Comparison of ENCODE assay signal across 9 cellular contexts in genomic region chr15:29819979-29820801, GRCh38. TPM values are rescaled to one million over a fixed set of nuclear protein-coding genes. Genes with fewer than 3 reads are reported as not detected.
DNase-seq lines count a peak whose midpoint lies in the region; ATAC-seq, FAIRE-seq and TF ChIP-seq lines count a peak whose summit lies in the region.
"Had no signal": no experiment of that assay in that cellular context is flagged by ENCODE, and none has a peak within 500 bp of the region (broad histone marks: within the 10 kb centered on the region; RNA-seq: fewer than 3 reads in every experiment).

No MANE protein-coding gene starts in this region.

- H3K27me3 Mint-ChIP-seq in activated CD4-positive, alpha-beta memory T cell treated with anti-CD3 and anti-CD28 coated beads, Interleukin-2, amount 10 ng/mL, durations not matched to agents 7 days and 5 days = peaks cover 50% of the 10 kb centered on the region

- intact Hi-C loops in pancreas (cut with DNase I) = no loop called here

- no peaks in the 10 kb centered on the region for H3K4me1 ChIP-seq in BE2C
- peaks cover 4% of the 10 kb centered on the region for H3K4me1 ChIP-seq in SJCRH30
- peaks cover 7 to 27% (median 12%) of the 10 kb centered on the region in 3 donors for H3K4me1 ChIP-seq in pancreas

- H3K4me3 ChIP-seq in BE2C (ENCODE audit: low read depth, low read length) (peak overlapping the region; percentile 67; the same call in 1 of the 2 replicates), SJCRH30 (peak overlapping the region; percentile 100), fibroblast of the aortic adventitia (ENCODE audit: low read depth, low read length) (peak overlapping the region; percentile 82), pancreas (peak overlapping the region; percentile 4 to 95 (median 67))

- DNase-seq in BE2C (no peak), SJCRH30 (peak in 1 of 2 experiments; percentile 6), fibroblast of the aortic adventitia (ENCODE audit: low read depth) (no peak), pancreas (no peak), HPDE6-E6E7 (ENCODE audit: extremely low spot score) (no peak), ecto neural progenitor cell (ENCODE audit: low spot score) (no peak)
- DNase-seq in activated CD4-positive, alpha-beta memory T cell treated with anti-CD3 and anti-CD28 coated beads, Interleukin-2, amount 10 ng/mL, durations not matched to agents 7 days and 5 days = no peak
- DNase-seq: CD8-positive, alpha-beta T cell had no signal

- 8 to 10% methylated on average over 9 of the region's 9 CpGs for WGBS in pancreas, 2 donors

- no peak for ATAC-seq in pancreas
- ATAC-seq in HG03565 (IDR thresholded peaks at IDR 0.05; ENCODE audit: unreplicated experiment) = no peak
- ATAC-seq: CD8-positive, alpha-beta T cell had no signal

- H3K4me1 Mint-ChIP-seq in activated CD4-positive, alpha-beta memory T cell treated with anti-CD3 and anti-CD28 coated beads, Interleukin-2, amount 10 ng/mL, durations not matched to agents 7 days and 5 days = peaks cover 5% of the 10 kb centered on the region

- CTCF ChIA-PET in activated CD4-positive, alpha-beta memory T cell treated with anti-CD3 and anti-CD28 coated beads, Interleukin-2, amount 10 ng/mL, durations not matched to agents 7 days and 5 days (lab: Charles Lee) = interaction anchor here (0.7 kb wide), 1 partner anchor 19 kb away, joined by 3 read pairs; no protein-coding TSS in a partner anchor

- H3K36me3 ChIP-seq in BE2C (no peaks in the 10 kb centered on the region; the same call in 1 of the 2 replicates), SJCRH30 (no peaks in the 10 kb centered on the region), pancreas (no peaks in the 10 kb centered on the region)

- H3K36me3 Mint-ChIP-seq in activated CD4-positive, alpha-beta memory T cell treated with anti-CD3 and anti-CD28 coated beads, Interleukin-2, amount 10 ng/mL, durations not matched to agents 7 days and 5 days (ENCODE audit: low read depth) = peaks cover 12% of the 10 kb centered on the region
- H3K36me3 Mint-ChIP-seq: CD8-positive, alpha-beta T cell had no signal

- no peaks in the 10 kb centered on the region for H3K27me3 ChIP-seq in BE2C
- H3K27me3 ChIP-seq in SJCRH30 = no peaks in the 10 kb centered on the region
- H3K27me3 ChIP-seq in pancreas = no peaks in the 10 kb centered on the region

- H3K9me3 Mint-ChIP-seq in activated CD4-positive, alpha-beta memory T cell treated with anti-CD3 and anti-CD28 coated beads, Interleukin-2, amount 10 ng/mL, durations not matched to agents 7 days and 5 days = peaks cover 10% of the 10 kb centered on the region

- H3K27ac Mint-ChIP-seq in activated CD4-positive, alpha-beta memory T cell treated with anti-CD3 and anti-CD28 coated beads, Interleukin-2, amount 10 ng/mL, durations not matched to agents 7 days and 5 days = no peak overlapping the region
- H3K27ac Mint-ChIP-seq: CD8-positive, alpha-beta T cell had no signal

- H3K4me3 Mint-ChIP-seq in activated CD4-positive, alpha-beta memory T cell treated with anti-CD3 and anti-CD28 coated beads, Interleukin-2, amount 10 ng/mL, durations not matched to agents 7 days and 5 days = no peak overlapping the region
- H3K4me3 Mint-ChIP-seq: CD8-positive, alpha-beta T cell had no signal

- TF ChIP-seq CTCF in BE2C (IDR thresholded peaks at IDR 0.05; ENCODE audit: low read depth, low read length) (no peak), fibroblast of the aortic adventitia (IDR thresholded peaks at IDR 0.05; ENCODE audit: insufficient read depth, low read length) (no peak), pancreas (IDR thresholded peaks at IDR 0.05) (no peak)

- POLR2A ChIA-PET in activated CD4-positive, alpha-beta memory T cell treated with anti-CD3 and anti-CD28 coated beads, Interleukin-2, amount 10 ng/mL, durations not matched to agents 7 days and 5 days (lab: Charles Lee) = no interaction called here

- no peaks in the 10 kb centered on the region for H3K9me3 ChIP-seq in BE2C
- H3K9me3 ChIP-seq in SJCRH30 (replicated peaks) = no peaks in the 10 kb centered on the region
- H3K9me3 ChIP-seq in pancreas = no peaks in the 10 kb centered on the region

- H3K27ac ChIP-seq in SJCRH30 (peak overlapping the region; percentile 30; the same call in 1 of the 2 replicates), pancreas (peak overlapping the region; percentile 96 to 99 (median 98))

- FAIRE-seq in pancreas (lab: Jason Lieb, UNC) = no peak

RNA-seq across cellular contexts. Expression of gene TJP1, which starts 2.1 kb away (rescaled TPM):
- 3.1 TPM for polyA plus RNA-seq in BE2C (2012; ENCODE audit: insufficient read depth, insufficient read length, low read depth)
- total RNA-seq in SJCRH30 (2014; rRNA removed; shearing (Covaris generic)) = 59.2 and 60.1 TPM in 2 replicates
- total RNA-seq in fibroblast of the aortic adventitia (ENCODE audit: low replicate concordance) = 94.2 and 95.3 TPM in 2 replicates
- 10 to 100 TPM; 35.5 to 80.0 (median 41.3) TPM for total RNA-seq in pancreas
- polyA plus RNA-seq in pancreas = 10 to 100 TPM; 14.7 to 17.4 TPM
- total RNA-seq in activated CD4-positive, alpha-beta memory T cell treated with anti-CD3 and anti-CD28 coated beads, Interleukin-2, amount 10 ng/mL, durations not matched to agents 7 days and 5 days = not detected
- total RNA-seq: CD8-positive, alpha-beta T cell had no signal

Comparison
In these comparisons a context has a peak if more than half of its experiments do, and no peak if none do; other contexts are left out.
1. RNA of gene TJP1, which starts 2.1 kb away (total RNA-seq): 94.2 to 95.3 TPM in fibroblast of the aortic adventitia, 59.2 to 60.1 TPM in SJCRH30 and 35.5 to 80.0 TPM in pancreas; not detected in activated CD4-positive, alpha-beta memory T cell treated with anti-CD3 and anti-CD28 coated beads, Interleukin-2, amount 10 ng/mL, durations not matched to agents 7 days and 5 days; every median in the first group is over 10 times any median in the second.
2. Peak in every context shown above with its lines, with median percentiles within 50 percentile points of each other: H3K4me3 ChIP-seq.